1 cellular context compared by ENCODE assay signal in genomic region chr7:102942883-102943261, GRCh38.
TF ChIP-seq lines count a peak whose summit lies in the region.

No MANE protein-coding gene starts in this region.

TF ChIP-seq in GM23338, 12 proteins besides CTCF, POLR2A, EP300 and RAD21 (continued from another document):
- TF ChIP-seq ZNF462 (CRISPR knock-in tag; IDR thresholded peaks at IDR 0.05) = no peak
- no peak for TF ChIP-seq ZNF331 (CRISPR knock-in tag; IDR thresholded peaks at IDR 0.05; ENCODE audit: low read depth)
- TF ChIP-seq REST (IDR thresholded peaks at IDR 0.05; ENCODE audit: unreplicated experiment) = no peak
- TF ChIP-seq ETS1 (IDR thresholded peaks at IDR 0.05) = no peak
- TF ChIP-seq NANOG (IDR thresholded peaks at IDR 0.05; ENCODE audit: borderline replicate concordance) = no peak
